Comparison of ENCODE assay signal across 10 cellular contexts in the genomic region with DNA sequence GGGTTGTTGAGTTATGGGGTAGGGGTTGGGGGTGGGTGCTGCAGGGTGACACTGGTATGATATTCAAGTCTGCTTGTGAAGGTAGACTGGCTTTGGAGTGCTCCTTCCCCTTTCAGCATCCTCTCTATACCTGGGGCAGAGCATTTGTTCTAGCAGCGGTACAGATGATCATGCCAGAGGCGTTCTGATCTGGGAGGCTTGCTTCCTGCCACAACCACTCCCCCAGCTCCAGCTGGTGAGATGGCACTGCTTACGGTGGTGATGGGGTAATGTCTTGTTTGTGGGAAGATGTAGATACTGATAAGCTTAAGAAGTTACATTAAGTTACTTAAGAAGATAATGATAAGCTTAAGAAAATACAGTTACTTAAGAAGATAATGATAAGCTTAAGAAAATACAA.
DNase-seq lines count a peak whose midpoint lies in the region; ATAC-seq and TF ChIP-seq lines count a peak whose summit lies in the region.
"Had no signal": no experiment of that assay in that cellular context is flagged by ENCODE, and none has a peak within 500 bp of the region (broad histone marks: within the 10 kb centered on the region; RNA-seq: fewer than 3 reads in every experiment).

No MANE protein-coding gene starts in this region.

- H3K27me3 Mint-ChIP-seq in activated CD4-positive, alpha-beta T cell treated with anti-CD3 and anti-CD28 coated beads, Interleukin-2, amount 10 ng/mL, durations not matched to agents 24 days and 14 days = no peaks in the 10 kb centered on the region
- H3K27me3 Mint-ChIP-seq in activated naive CD4-positive, alpha-beta T cell treated with anti-CD3 and anti-CD28 coated beads for 36 hours (ENCODE audit: low read depth) = no peaks in the 10 kb centered on the region
- peaks cover 2% of the 10 kb centered on the region; the same call in 1 of the 2 replicates for H3K27me3 Mint-ChIP-seq in HFFc6 (ENCODE audit: insufficient read depth)

- no peak overlapping the region for H3K4me3 Mint-ChIP-seq in activated CD4-positive, alpha-beta T cell treated with anti-CD3 and anti-CD28 coated beads, Interleukin-2, amount 10 ng/mL, durations not matched to agents 24 days and 14 days
- H3K4me3 Mint-ChIP-seq in activated naive CD4-positive, alpha-beta T cell treated with anti-CD3 and anti-CD28 coated beads for 36 hours = no peak overlapping the region
- no peak overlapping the region for H3K4me3 Mint-ChIP-seq in HFFc6
- H3K4me3 Mint-ChIP-seq: endodermal cell had no signal

- ATAC-seq in HG02981 (IDR thresholded peaks at IDR 0.05; ENCODE audit: unreplicated experiment) (no peak), HG03520 (IDR thresholded peaks at IDR 0.05; ENCODE audit: unreplicated experiment) (no peak)

- H3K27ac Mint-ChIP-seq in activated CD4-positive, alpha-beta T cell treated with anti-CD3 and anti-CD28 coated beads, Interleukin-2, amount 10 ng/mL, durations not matched to agents 24 days and 14 days = no peak overlapping the region
- no peak overlapping the region for H3K27ac Mint-ChIP-seq in activated naive CD4-positive, alpha-beta T cell treated with anti-CD3 and anti-CD28 coated beads for 36 hours
- H3K27ac Mint-ChIP-seq in HFFc6 = no peak overlapping the region
- H3K27ac Mint-ChIP-seq: endodermal cell had no signal

- DNase-seq in activated CD4-positive, alpha-beta T cell treated with anti-CD3 and anti-CD28 coated beads, Interleukin-2, amount 10 ng/mL, durations not matched to agents 24 days and 14 days = peak; percentile 55
- no peak for DNase-seq in activated CD4-positive, alpha-beta T cell treated with anti-CD3 and anti-CD28 coated beads for 48 hours
- DNase-seq in RPMI7951 (ENCODE audit: low read depth) = peak; percentile 33
- DNase-seq in activated naive CD4-positive, alpha-beta T cell treated with anti-CD3 and anti-CD28 coated beads for 36 hours = peak; percentile 35
- DNase-seq in stimulated activated CD8-positive, alpha-beta memory T cell treated with anti-CD3 and anti-CD28 coated beads, Interleukin-15, amount 100 ng/mL, for 24 hours (ENCODE audit: low read depth) = peak; percentile 0
- DNase-seq in HFFc6 = no peak
- DNase-seq: endodermal cell, NCI-H2029 had no signal

- intact Hi-C loops in activated CD4-positive, alpha-beta T cell treated with anti-CD3 and anti-CD28 coated beads, Interleukin-2, amount 10 ng/mL, durations not matched to agents 24 days and 14 days (cut with micrococcal nuclease) = no loop called here
- intact Hi-C loops in activated naive CD4-positive, alpha-beta T cell treated with anti-CD3 and anti-CD28 coated beads for 36 hours (cut with micrococcal nuclease) = no loop called here

- peaks cover 13% of the 10 kb centered on the region for H3K4me1 Mint-ChIP-seq in activated CD4-positive, alpha-beta T cell treated with anti-CD3 and anti-CD28 coated beads, Interleukin-2, amount 10 ng/mL, durations not matched to agents 24 days and 14 days
- H3K4me1 Mint-ChIP-seq in activated naive CD4-positive, alpha-beta T cell treated with anti-CD3 and anti-CD28 coated beads for 36 hours (ENCODE audit: low read depth) = peaks cover 14% of the 10 kb centered on the region
- peaks cover 10% of the 10 kb centered on the region for H3K4me1 Mint-ChIP-seq in HFFc6 (ENCODE audit: low read depth)

- no peak for TF ChIP-seq CTCF in HFFc6 (IDR thresholded peaks at IDR 0.05)

- no peaks in the 10 kb centered on the region for H3K9me3 Mint-ChIP-seq in activated CD4-positive, alpha-beta T cell treated with anti-CD3 and anti-CD28 coated beads, Interleukin-2, amount 10 ng/mL, durations not matched to agents 24 days and 14 days
- no peaks in the 10 kb centered on the region for H3K9me3 Mint-ChIP-seq in activated naive CD4-positive, alpha-beta T cell treated with anti-CD3 and anti-CD28 coated beads for 36 hours
- H3K9me3 Mint-ChIP-seq in HFFc6 = no peaks in the 10 kb centered on the region
- H3K9me3 Mint-ChIP-seq: endodermal cell had no signal

- peaks cover 2% of the 10 kb centered on the region for H3K36me3 Mint-ChIP-seq in activated CD4-positive, alpha-beta T cell treated with anti-CD3 and anti-CD28 coated beads, Interleukin-2, amount 10 ng/mL, durations not matched to agents 24 days and 14 days (ENCODE audit: low read depth)
- H3K36me3 Mint-ChIP-seq in activated naive CD4-positive, alpha-beta T cell treated with anti-CD3 and anti-CD28 coated beads for 36 hours (ENCODE audit: low read depth) = peaks cover 2% of the 10 kb centered on the region
- H3K36me3 Mint-ChIP-seq in HFFc6 (ENCODE audit: low read depth) = peaks cover 4% of the 10 kb centered on the region; the same call in 1 of the 2 replicates

- CTCF ChIA-PET in activated naive CD4-positive, alpha-beta T cell treated with anti-CD3 and anti-CD28 coated beads for 36 hours (lab: Charles Lee) = no interaction called here

Comparison
In these comparisons a context has a peak if more than half of its experiments do, and no peak if none do; other contexts are left out.
1. DNase-seq: peak in activated CD4-positive, alpha-beta T cell treated with anti-CD3 and anti-CD28 coated beads, Interleukin-2, amount 10 ng/mL, durations not matched to agents 24 days and 14 days (single experiment), RPMI7951 (single experiment), activated naive CD4-positive, alpha-beta T cell treated with anti-CD3 and anti-CD28 coated beads for 36 hours (single experiment) and stimulated activated CD8-positive, alpha-beta memory T cell treated with anti-CD3 and anti-CD28 coated beads, Interleukin-15, amount 100 ng/mL, for 24 hours (single experiment); none in activated CD4-positive, alpha-beta T cell treated with anti-CD3 and anti-CD28 coated beads for 48 hours (single experiment) and HFFc6 (single experiment).